In genomic region chr19:609001-609340, GRCh38 we compare ENCODE assay signal across 11 cellular contexts. TPM values are rescaled to one million over a fixed set of nuclear protein-coding genes. Genes with fewer than 3 reads are reported as not detected.
A peak's percentile ranks its signal among the peaks of the same experiment; 100 is the strongest.
DNase-seq lines count a peak whose midpoint lies in the region; ATAC-seq, FAIRE-seq and TF ChIP-seq lines count a peak whose summit lies in the region.
"Had no signal": no experiment of that assay in that cellular context is flagged by ENCODE, and none has a peak within 500 bp of the region (broad histone marks: within the 10 kb centered on the region; RNA-seq: fewer than 3 reads in every experiment).

No MANE protein-coding gene starts in this region.

- H3K36me3 Mint-ChIP-seq in Caco-2 (ENCODE audit: insufficient read depth, unreplicated experiment) (peaks cover 7% of the 10 kb centered on the region), type B pancreatic cell (no peaks in the 10 kb centered on the region)

- CTCF ChIA-PET in Panc1 (lab: Charles Lee), result no interaction called here
- CTCF ChIA-PET in Caco-2 (lab: Charles Lee), result no interaction called here

- no peaks in the 10 kb centered on the region for H3K9me3 ChIP-seq in Panc1 (ENCODE audit: control insufficient read depth, insufficient read depth, low read depth, low read length)
- H3K9me3 ChIP-seq in Caco-2, result no peaks in the 10 kb centered on the region

- no peak for TF ChIP-seq POLR2A in GM12892 (IDR thresholded peaks at IDR 0.05; ENCODE audit: low read depth, low read length)

- H3K4me3 ChIP-seq in Panc1 (ENCODE audit: low read depth in 2 of 2, low read length in 2 of 2) (no peak overlapping the region), Caco-2 (ENCODE audit: low read depth, low read length) (no peak overlapping the region)

- H3K4me1 Mint-ChIP-seq in Caco-2 (ENCODE audit: low read depth, unreplicated experiment), result no peaks in the 10 kb centered on the region
- peaks cover 5% of the 10 kb centered on the region for H3K4me1 Mint-ChIP-seq in type B pancreatic cell (ENCODE audit: unreplicated experiment)

- H3K27me3 Mint-ChIP-seq in Caco-2 (ENCODE audit: insufficient read depth, unreplicated experiment) (no peaks in the 10 kb centered on the region), type B pancreatic cell (no peaks in the 10 kb centered on the region)

- in situ Hi-C loops in Panc1 (cut with HindIII; ENCODE audit: low pct_unique_long_range_greater_than_20kb, low sequenced_read_pairs), result no loop called here

- no peak for FAIRE-seq in GM12892 (lab: Jason Lieb, UNC)
- FAIRE-seq: GM18507 had no signal

- H3K27ac Mint-ChIP-seq in Caco-2 (ENCODE audit: unreplicated experiment), result no peak overlapping the region
- no peak overlapping the region for H3K27ac Mint-ChIP-seq in type B pancreatic cell
- H3K27ac Mint-ChIP-seq: WTC11 had no signal

- TF ChIP-seq CTCF in Panc1 (IDR thresholded peaks at IDR 0.05) (no peak), Caco-2 (IDR thresholded peaks at IDR 0.05; ENCODE audit: insufficient read depth in 1 of 2, low read depth in 1 of 2, low read length in 1 of 2, severe bottlenecking in 1 of 2, unreplicated experiment in 1 of 2) (no peak), type B pancreatic cell (conservative IDR thresholded peaks at IDR 0.05) (no peak)

- H3K27me3 ChIP-seq in Panc1 (ENCODE audit: control insufficient read depth, insufficient read depth, low read length), result no peaks in the 10 kb centered on the region
- no peaks in the 10 kb centered on the region for H3K27me3 ChIP-seq in Caco-2 (replicated peaks; ENCODE audit: control insufficient read depth, insufficient read depth, low read length)

- POLR2A ChIA-PET in Panc1 (lab: Charles Lee), result interaction anchor here (0.5 kb wide), 1 partner anchor 78 kb away, joined by 4 read pairs; no protein-coding TSS in a partner anchor
- POLR2A ChIA-PET in Caco-2 (lab: Charles Lee), result no interaction called here

- no peaks in the 10 kb centered on the region for H3K36me3 ChIP-seq in Panc1 (ENCODE audit: control insufficient read depth, insufficient read depth, low read length)
- H3K36me3 ChIP-seq in Caco-2 (ENCODE audit: control insufficient read depth, insufficient read depth, low read length), result no peaks in the 10 kb centered on the region

- intact Hi-C loops in Panc1 (cut with micrococcal nuclease; ENCODE audit: unreplicated experiment), result no loop called here
- intact Hi-C loops in Caco-2 (cut with micrococcal nuclease; ENCODE audit: unreplicated experiment), result no loop called here

- H3K4me3 Mint-ChIP-seq in Caco-2 (ENCODE audit: unreplicated experiment) (no peak overlapping the region), type B pancreatic cell (no peak overlapping the region)
- H3K4me3 Mint-ChIP-seq: WTC11 had no signal

- no peak overlapping the region; the same call in none of the 2 replicates for H3K27ac ChIP-seq in Panc1 (ENCODE audit: low read length)

- DNase-seq in CD1c-positive myeloid dendritic cell (ENCODE audit: extremely low spot score), result peak; percentile 47
- no peak for DNase-seq in Panc1 (ENCODE audit: low read depth, low spot score)
- peak; percentile 64 for DNase-seq in glomerular visceral epithelial cell (ENCODE audit: extremely low spot score)
- DNase-seq in nucleus accumbens (lab: John Stamatoyannopoulos, UW), result peak in 54 of 56 donors; percentile 5 to 93 (median 77)
- DNase-seq in Caco-2, result no peak
- no peak for DNase-seq in GM12892 (ENCODE audit: insufficient read length)
- no peak for DNase-seq in type B pancreatic cell (ENCODE audit: extremely low spot score, unreplicated experiment)

- no peaks in the 10 kb centered on the region for H3K9me3 Mint-ChIP-seq in Caco-2 (ENCODE audit: unreplicated experiment)
- no peaks in the 10 kb centered on the region for H3K9me3 Mint-ChIP-seq in type B pancreatic cell
- H3K9me3 Mint-ChIP-seq: WTC11 had no signal

- peak; percentile 71 for ATAC-seq in Panc1
- ATAC-seq in HG02759 (IDR thresholded peaks at IDR 0.05; ENCODE audit: unreplicated experiment), result no peak
- ATAC-seq: WTC11 had no signal

- H3K4me1 ChIP-seq in Panc1 (ENCODE audit: control insufficient read depth, insufficient read depth, low read length) (peaks cover 26% of the 10 kb centered on the region), Caco-2 (no peaks in the 10 kb centered on the region)

- BruUV-seq in Panc1 (replicated peaks; lab: Mats Ljungman, UMichigan) (no TSS peak), Caco-2 (replicated peaks; lab: Mats Ljungman, UMichigan) (no TSS peak)

RNA-seq across cellular contexts. Expression of gene HCN2, which starts 19.3 kb away (rescaled TPM):
- total RNA-seq in Panc1 (2021; ENCODE audit: unreplicated experiment) (15.1 TPM), Caco-2 (2022) (2.7 and 3.9 TPM in 2 replicates), type B pancreatic cell (ENCODE audit: low replicate concordance) (1.4 and 1.9 TPM in 2 replicates)
- 22.3 TPM for polyA plus RNA-seq in Panc1 (2012; ENCODE audit: insufficient read length)
- 0.47 TPM for polyA plus RNA-seq in GM12892 (2012; ENCODE audit: missing spikeins)

RNA-seq across cellular contexts. Expression of gene POLRMT, which starts 24.4 kb away (rescaled TPM):
- total RNA-seq in Panc1 (2021; ENCODE audit: unreplicated experiment), result 56.0 TPM
- 68.0 TPM for polyA plus RNA-seq in Panc1 (2012; ENCODE audit: insufficient read length)
- 93.3 and 95.8 TPM in 2 replicates for total RNA-seq in Caco-2 (2022)
- polyA plus RNA-seq in GM12892 (2012; ENCODE audit: missing spikeins), result 30.7 TPM
- 52.2 and 59.8 TPM in 2 replicates for total RNA-seq in type B pancreatic cell (ENCODE audit: low replicate concordance)

RNA-seq across cellular contexts. Expression of gene FGF22, which starts 30.7 kb away (rescaled TPM):
- total RNA-seq in Panc1 (2021; ENCODE audit: unreplicated experiment) (0.72 TPM), Caco-2 (2022) (0.68 TPM in 1 of 2 replicates, not detected in the other), type B pancreatic cell (ENCODE audit: low replicate concordance) (not detected in 2 replicates)
- polyA plus RNA-seq in Panc1 (2012; ENCODE audit: insufficient read length), result 0.48 TPM
- 0.17 TPM for polyA plus RNA-seq in GM12892 (2012; ENCODE audit: missing spikeins)
- total RNA-seq: osteoblast had no signal

RNA-seq across cellular contexts. Expression of gene BSG, which starts 36.6 kb away (rescaled TPM):
- total RNA-seq in Panc1 (2021; ENCODE audit: unreplicated experiment) (653 TPM), Caco-2 (2022) (618 and 656 TPM in 2 replicates), type B pancreatic cell (ENCODE audit: low replicate concordance) (497 and 522 TPM in 2 replicates)
- polyA plus RNA-seq in Panc1 (2012; ENCODE audit: insufficient read length), result 956 TPM
- polyA plus RNA-seq in GM12892 (2012; ENCODE audit: missing spikeins), result 135 TPM

RNA-seq across cellular contexts. Expression of gene RNF126, which starts 54.0 kb away (rescaled TPM):
- total RNA-seq in Panc1 (2021; ENCODE audit: unreplicated experiment) (61.2 TPM), Caco-2 (2022) (74.6 and 77.9 TPM in 2 replicates), type B pancreatic cell (ENCODE audit: low replicate concordance) (38.1 and 41.3 TPM in 2 replicates)
- polyA plus RNA-seq in Panc1 (2012; ENCODE audit: insufficient read length), result 80.4 TPM
- 13.0 TPM for polyA plus RNA-seq in GM12892 (2012; ENCODE audit: missing spikeins)

Comparison
In these comparisons a context has a peak if more than half of its experiments do, and no peak if none do; other contexts are left out.
1. DNase-seq: peak in CD1c-positive myeloid dendritic cell (single experiment), glomerular visceral epithelial cell (single experiment) and nucleus accumbens (54 of 56); none in Panc1 (single experiment), Caco-2 (0 of 2), GM12892 (single experiment) and type B pancreatic cell (single experiment).